In the genomic region with DNA sequence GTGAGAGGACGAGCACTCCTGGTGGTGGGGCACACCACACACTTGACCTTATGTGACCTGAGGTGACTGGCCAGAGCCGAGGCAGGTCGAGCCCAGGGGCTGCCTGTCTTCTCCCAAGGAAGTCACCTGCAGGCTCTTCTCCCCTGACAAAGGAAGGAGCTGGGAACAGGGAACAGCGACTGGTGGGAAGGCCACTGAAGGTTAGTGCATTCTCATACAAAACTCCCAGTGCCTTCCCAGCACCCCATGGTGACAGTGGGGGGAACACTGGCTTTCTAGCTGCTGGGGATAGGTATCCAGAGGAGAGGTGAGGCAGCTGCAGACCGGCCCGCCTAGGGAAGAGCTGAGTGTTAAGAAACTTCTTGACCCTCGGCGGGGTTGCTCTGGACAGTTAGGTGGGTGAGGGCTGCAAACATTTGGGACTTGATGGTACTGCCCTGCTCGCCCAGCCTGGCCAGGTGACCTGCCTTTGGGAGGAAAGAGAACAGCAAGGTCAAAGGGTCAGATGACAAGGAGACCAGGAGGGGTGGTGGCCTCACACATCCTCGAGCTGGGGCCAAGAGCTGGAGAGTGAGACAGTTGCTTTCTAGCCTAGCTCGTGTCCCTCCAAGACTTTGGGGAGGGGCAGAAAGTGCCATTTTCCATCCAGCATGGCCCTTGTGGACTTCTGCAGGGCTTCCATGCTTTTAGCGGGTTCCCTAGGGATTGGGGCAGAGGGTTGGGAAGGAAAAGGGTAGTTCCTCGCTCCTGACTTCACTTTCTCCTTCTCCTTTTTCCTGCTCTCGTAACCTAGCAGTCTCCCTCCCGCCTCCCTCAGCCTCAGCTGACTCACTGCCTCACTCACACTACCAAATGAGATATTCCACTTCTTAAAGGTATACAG, we compare ENCODE assay signal across 22 cellular contexts. TPM values are rescaled to one million over a fixed set of nuclear protein-coding genes. Genes with fewer than 3 reads are reported as not detected.
DNase-seq lines count a peak whose midpoint lies in the region; FAIRE-seq and TF ChIP-seq lines count a peak whose summit lies in the region.
"Had no signal": no experiment of that assay in that cellular context is flagged by ENCODE, and none has a peak within 500 bp of the region (broad histone marks: within the 10 kb centered on the region; RNA-seq: fewer than 3 reads in every experiment).

No MANE protein-coding gene starts in this region.

- FAIRE-seq in GM12892 (lab: Jason Lieb, UNC) = no peak
- FAIRE-seq: A549, GM12878 had no signal

- POLR2A ChIA-PET in MCF 10A (lab: Yijun Ruan, JAX) = no interaction called here

- H3K27ac ChIP-seq in breast epithelium (no peak overlapping the region), right atrium auricular region (peak overlapping the region; percentile 66 to 86), colonic mucosa (no peak overlapping the region)
- H3K27ac ChIP-seq: A549, cardiac muscle cell, upper lobe of right lung had no signal

- H3K9me3 Mint-ChIP-seq in MCF 10A (ENCODE audit: unreplicated experiment) (no peaks in the 10 kb centered on the region), type B pancreatic cell (no peaks in the 10 kb centered on the region)
- H3K9me3 Mint-ChIP-seq: activated CD4-positive, alpha-beta memory T cell treated with anti-CD3 and anti-CD28 coated beads, Interleukin-2, amount 10 ng/mL, durations not matched to agents 7 days and 5 days; activated naive CD8-positive, alpha-beta T cell treated with anti-CD3 and anti-CD28 coated beads for 36 hours; CD4-positive, alpha-beta T cell; stimulated activated naive CD8-positive, alpha-beta T cell treated with anti-CD3 and anti-CD28 coated beads, Interleukin-15, Interleukin-2, amounts not matched to agents 100 ng/mL and 50 ng/mL, for 24 hours had no signal

- intact Hi-C loops in MCF 10A (cut with micrococcal nuclease) = no loop called here
- intact Hi-C loops in breast epithelium (cut with DNase I; ENCODE audit: low total_unique reads) = no loop called here
- intact Hi-C loops in colonic mucosa (cut with DNase I) = no loop called here

- H3K4me3 Mint-ChIP-seq in MCF 10A (ENCODE audit: unreplicated experiment) (peak overlapping the region; percentile 10), type B pancreatic cell (peak overlapping the region; percentile 18)
- H3K4me3 Mint-ChIP-seq: activated CD4-positive, alpha-beta memory T cell treated with anti-CD3 and anti-CD28 coated beads, Interleukin-2, amount 10 ng/mL, durations not matched to agents 7 days and 5 days; activated naive CD8-positive, alpha-beta T cell treated with anti-CD3 and anti-CD28 coated beads for 36 hours; CD4-positive, alpha-beta T cell had no signal

- BruUV-seq in MCF 10A (replicated peaks; lab: Mats Ljungman, UMichigan) = no TSS peak

- CTCF ChIA-PET in MCF 10A (lab: Yijun Ruan, JAX) = interaction anchor here (0.6 to 1.1 kb wide), 3 partner anchors 14 to 677 kb away, joined by 3 to 5 read pairs (median 3); no protein-coding TSS in a partner anchor

- H3K27me3 ChIP-seq in breast epithelium (peaks cover 0 to 67% of the 10 kb centered on the region in 2 donors), right atrium auricular region (no peaks in the 10 kb centered on the region), colonic mucosa (no peaks in the 10 kb centered on the region)

- peaks cover 32% of the 10 kb centered on the region for H3K27me3 Mint-ChIP-seq in MCF 10A (ENCODE audit: insufficient read depth, unreplicated experiment)
- peaks cover 26% of the 10 kb centered on the region for H3K27me3 Mint-ChIP-seq in type B pancreatic cell

- H3K36me3 ChIP-seq in breast epithelium (no peaks in the 10 kb centered on the region), right atrium auricular region (no peaks in the 10 kb centered on the region), colonic mucosa (no peaks in the 10 kb centered on the region)
- H3K36me3 ChIP-seq: cardiac muscle cell, upper lobe of right lung had no signal

- TF ChIP-seq CTCF in MCF 10A (IDR thresholded peaks at IDR 0.05; ENCODE audit: unreplicated experiment) (no peak), breast epithelium (IDR thresholded peaks at IDR 0.05) (no peak), right atrium auricular region (IDR thresholded peaks at IDR 0.05) (no peak), type B pancreatic cell (conservative IDR thresholded peaks at IDR 0.05) (no peak), colonic mucosa (IDR thresholded peaks at IDR 0.05) (no peak)

- TF ChIP-seq POLR2A in breast epithelium (IDR thresholded peaks at IDR 0.05) (no peak), GM12892 (IDR thresholded peaks at IDR 0.05; ENCODE audit: low read depth, low read length) (no peak)

- peaks cover 0 to 5% of the 10 kb centered on the region in 2 donors for H3K9me3 ChIP-seq in breast epithelium
- H3K9me3 ChIP-seq in right atrium auricular region = no peaks in the 10 kb centered on the region
- H3K9me3 ChIP-seq in colonic mucosa = no peaks in the 10 kb centered on the region
- H3K9me3 ChIP-seq: A549, upper lobe of right lung had no signal

- H3K36me3 Mint-ChIP-seq in MCF 10A (ENCODE audit: insufficient read depth, unreplicated experiment) (no peaks in the 10 kb centered on the region), type B pancreatic cell (no peaks in the 10 kb centered on the region)
- H3K36me3 Mint-ChIP-seq: activated naive CD8-positive, alpha-beta T cell treated with anti-CD3 and anti-CD28 coated beads for 36 hours; naive B cell had no signal

- peak; percentile 24 for DNase-seq in MCF 10A (ENCODE audit: unreplicated experiment)
- DNase-seq in breast epithelium (ENCODE audit: low spot score in 2 of 2) = no peak
- peak; percentile 26 for DNase-seq in RKO (ENCODE audit: low spot score)
- DNase-seq in right atrium auricular region (ENCODE audit: low spot score) = no peak
- no peak for DNase-seq in type B pancreatic cell (ENCODE audit: extremely low spot score, unreplicated experiment)
- no peak for DNase-seq in colonic mucosa
- no peak for DNase-seq in stimulated activated naive CD4-positive, alpha-beta T cell (lab: John Stamatoyannopoulos, UW)
- DNase-seq in GM12892 (ENCODE audit: insufficient read length) = no peak
- DNase-seq: activated CD4-positive, alpha-beta memory T cell treated with anti-CD3 and anti-CD28 coated beads, Interleukin-2, amount 10 ng/mL, durations not matched to agents 7 days and 5 days; activated naive CD8-positive, alpha-beta T cell treated with anti-CD3 and anti-CD28 coated beads for 36 hours; CD4-positive, alpha-beta T cell; effector CD8-positive, alpha-beta T cell; EL; GOT3; MV-4-11; naive B cell; upper lobe of right lung had no signal

- H3K4me1 ChIP-seq in breast epithelium (peaks cover 0 to 3% of the 10 kb centered on the region in 2 donors), right atrium auricular region (no peaks in the 10 kb centered on the region), colonic mucosa (no peaks in the 10 kb centered on the region)
- H3K4me1 ChIP-seq: A549, upper lobe of right lung had no signal

- peaks cover 10% of the 10 kb centered on the region for H3K4me1 Mint-ChIP-seq in MCF 10A (ENCODE audit: insufficient read depth, unreplicated experiment)
- H3K4me1 Mint-ChIP-seq in type B pancreatic cell (ENCODE audit: unreplicated experiment) = no peaks in the 10 kb centered on the region

- H3K4me3 ChIP-seq in breast epithelium = no peak overlapping the region
- H3K4me3 ChIP-seq in right atrium auricular region = peak overlapping the region; percentile 58
- no peak overlapping the region for H3K4me3 ChIP-seq in colonic mucosa
- H3K4me3 ChIP-seq: A549, cardiac muscle cell, GM12878, upper lobe of right lung had no signal

- no peak overlapping the region for H3K27ac Mint-ChIP-seq in MCF 10A (ENCODE audit: low read depth, unreplicated experiment)
- H3K27ac Mint-ChIP-seq in type B pancreatic cell = no peak overlapping the region
- H3K27ac Mint-ChIP-seq: activated CD4-positive, alpha-beta memory T cell treated with anti-CD3 and anti-CD28 coated beads, Interleukin-2, amount 10 ng/mL, durations not matched to agents 7 days and 5 days; activated naive CD8-positive, alpha-beta T cell treated with anti-CD3 and anti-CD28 coated beads for 36 hours; CD4-positive, alpha-beta T cell; naive B cell; stimulated activated naive CD8-positive, alpha-beta T cell treated with anti-CD3 and anti-CD28 coated beads, Interleukin-15, Interleukin-2, amounts not matched to agents 100 ng/mL and 50 ng/mL, for 24 hours had no signal

- no peak overlapping the region for H3K9ac ChIP-seq in colonic mucosa (ENCODE audit: low read depth in 2 of 2, low read length in 2 of 2)

RNA-seq across cellular contexts. Expression of gene NALF2, which starts 2.7 kb away (rescaled TPM):
- total RNA-seq in MCF 10A (2022) = 4.7 and 5.8 TPM in 2 replicates
- total RNA-seq in breast epithelium = under 1 TPM in 2 of 3 donors, not detected in 1; 0.33 to 0.59 TPM
- 10 to 100 TPM; 35.5 to 62.7 TPM for total RNA-seq in right atrium auricular region
- total RNA-seq in type B pancreatic cell (ENCODE audit: low replicate concordance) = 1.8 and 3.4 TPM in 2 replicates
- total RNA-seq in colonic mucosa = under 1 TPM; 0.66 to 0.72 TPM
- not detected for polyA plus RNA-seq in GM12892 (2012; ENCODE audit: missing spikeins)
- total RNA-seq: CD4-positive, alpha-beta T cell; GM12878; pulmonary artery endothelial cell; upper lobe of right lung had no signal
- polyA plus RNA-seq: GM12878 had no signal

Comparison
In these comparisons a context has a peak if more than half of its experiments do, and no peak if none do; other contexts are left out.
1. DNase-seq: peak in MCF 10A (single experiment) and RKO (single experiment); none in breast epithelium (0 of 2), right atrium auricular region (single experiment), type B pancreatic cell (single experiment), colonic mucosa (single experiment), stimulated activated naive CD4-positive, alpha-beta T cell (0 of 6) and GM12892 (single experiment).
2. H3K27ac ChIP-seq: peak in right atrium auricular region (2 of 2); none in breast epithelium (0 of 2) and colonic mucosa (single experiment).
3. H3K4me3 ChIP-seq: peak in right atrium auricular region (2 of 2); none in breast epithelium (0 of 3) and colonic mucosa (single experiment).